23 cellular contexts compared by ENCODE assay signal in genomic region chr6:134405386-134406087, GRCh38.
"Had no signal": no experiment of that assay in that cellular context is flagged by ENCODE, and none has a peak within 500 bp of the region (broad histone marks: within the 10 kb centered on the region; RNA-seq: fewer than 3 reads in every experiment).

No MANE protein-coding gene starts in this region.

- H3K9me3 ChIP-seq: left lung, prostate gland, right lobe of liver, suprapubic skin, thyroid gland had no signal

- H3K27ac ChIP-seq: coronary artery, left lung, parathyroid adenoma, prostate gland, right lobe of liver, suprapubic skin, thyroid gland had no signal

- H2AFZ ChIP-seq: parathyroid adenoma had no signal

- H3K27me3 ChIP-seq: left lung, right lobe of liver, suprapubic skin, thyroid gland had no signal

- H3K9me3 Mint-ChIP-seq: stimulated activated effector memory CD8-positive, alpha-beta T cell treated with anti-CD3 and anti-CD28 coated beads, Interleukin-12 subunit alpha, Interleukin-12 subunit beta, amount 100 ng/mL, for 72 hours; type B pancreatic cell had no signal

- H3K4me1 ChIP-seq: left lung, prostate gland, right lobe of liver had no signal

- H3K27ac Mint-ChIP-seq: naive B cell; stimulated activated effector memory CD8-positive, alpha-beta T cell treated with anti-CD3 and anti-CD28 coated beads, Interleukin-12 subunit alpha, Interleukin-12 subunit beta, amount 100 ng/mL, for 72 hours; type B pancreatic cell had no signal

- H3K4me3 ChIP-seq: coronary artery, left lung, lung, prostate gland, right lobe of liver, suprapubic skin, thyroid gland had no signal

- H3K36me3 ChIP-seq: left lung, prostate gland, right lobe of liver, suprapubic skin, thyroid gland had no signal

- H3K36me3 Mint-ChIP-seq: naive B cell; stimulated activated effector memory CD8-positive, alpha-beta T cell treated with anti-CD3 and anti-CD28 coated beads, Interleukin-12 subunit alpha, Interleukin-12 subunit beta, amount 100 ng/mL, for 72 hours; type B pancreatic cell had no signal

- FAIRE-seq: urothelium cell line had no signal

- DNase-seq: effector CD4-positive, alpha-beta T cell; foreskin melanocyte; head of caudate nucleus; hippocampal formation; islet precursor cell; left lung; mesenchymal stem cell; naive B cell; occipital lobe; retina; right lobe of liver; stimulated activated CD4-positive, alpha-beta T cell treated with anti-CD3 and anti-CD28 coated beads, Interleukin-4, amount 100 ng/mL, for 1 hour; stimulated activated CD8-positive, alpha-beta memory T cell treated with anti-CD3 and anti-CD28 coated beads, Interleukin-4, amount 100 ng/mL, for 48 hours; stimulated activated naive CD8-positive, alpha-beta T cell treated with anti-CD3 and anti-CD28 coated beads, Interleukin-15, Interleukin-2, amounts not matched to agents 100 U/mL and 50 U/mL, for 24 hours; thyroid gland had no signal

- H3K79me2 ChIP-seq: parathyroid adenoma had no signal

- ATAC-seq: left lung; right lobe of liver; stimulated activated effector memory CD8-positive, alpha-beta T cell treated with anti-CD3 and anti-CD28 coated beads, Interleukin-12 subunit alpha, Interleukin-12 subunit beta, amount 100 ng/mL, for 72 hours; stimulated activated naive CD8-positive, alpha-beta T cell treated with anti-CD3 and anti-CD28 coated beads, Interleukin-15, Interleukin-2, amounts not matched to agents 100 U/mL and 50 U/mL, for 24 hours had no signal

- H3K9ac ChIP-seq: parathyroid adenoma had no signal

- H3K4me3 Mint-ChIP-seq: naive B cell; stimulated activated effector memory CD8-positive, alpha-beta T cell treated with anti-CD3 and anti-CD28 coated beads, Interleukin-12 subunit alpha, Interleukin-12 subunit beta, amount 100 ng/mL, for 72 hours; type B pancreatic cell had no signal
